Comparison of ENCODE assay signal across 1 cellular context in genomic region chr17:40015005-40015997, GRCh38.
TF ChIP-seq lines count a peak whose summit lies in the region.

TSS of gene CSF3 (plus strand) at chr17:40015440. CDS start at chr17:40015475, 35 bp downstream.

TF ChIP-seq in GM12878, 131 proteins besides CTCF, POLR2A, EP300 and RAD21 (continued from another document):
- TF ChIP-seq ZNF592 (IDR thresholded peaks at IDR 0.05) = no peak
- TF ChIP-seq KLF5 (IDR thresholded peaks at IDR 0.05; ENCODE audit: partially characterized antibody) = no peak
- TF ChIP-seq BCL11A (IDR thresholded peaks at IDR 0.05; ENCODE audit: low read depth, low read length) = no peak
- no peak for TF ChIP-seq TCF7 (IDR thresholded peaks at IDR 0.05; ENCODE audit: borderline replicate concordance)
- TF ChIP-seq MEF2B (IDR thresholded peaks at IDR 0.05; ENCODE audit: partially characterized antibody, poor library complexity, severe bottlenecking) = no peak
- no peak for TF ChIP-seq ZZZ3 (IDR thresholded peaks at IDR 0.05; ENCODE audit: control insufficient read depth, insufficient read length, low read depth)
- no peak for TF ChIP-seq ATF3 (IDR thresholded peaks at IDR 0.05; ENCODE audit: borderline replicate concordance, extremely low read depth, low read depth, low read length)
- no peak for TF ChIP-seq REST (IDR thresholded peaks at IDR 0.05; ENCODE audit: low read depth, low read length)
- no peak for TF ChIP-seq NR2C2 (IDR thresholded peaks at IDR 0.05; ENCODE audit: borderline replicate concordance, control insufficient read depth, insufficient read length, low read depth)
- TF ChIP-seq ZBTB33 (IDR thresholded peaks at IDR 0.05) = no peak
- TF ChIP-seq RELA (IDR thresholded peaks at IDR 0.05; ENCODE audit: borderline replicate concordance, partially characterized antibody) = no peak
- no peak for TF ChIP-seq MYC (IDR thresholded peaks at IDR 0.05; ENCODE audit: insufficient read depth, insufficient read length, insufficient replicate concordance, low read length, severe bottlenecking)
- no peak for TF ChIP-seq TBL1XR1 (IDR thresholded peaks at IDR 0.05; ENCODE audit: low read depth, low read length)
- TF ChIP-seq SUZ12 (IDR thresholded peaks at IDR 0.05; ENCODE audit: unreplicated experiment) = no peak
- no peak for TF ChIP-seq FOS (IDR thresholded peaks at IDR 0.05; ENCODE audit: borderline replicate concordance, extremely low read depth, insufficient read length)
TF ChIP-seq in GM12878: peak in this region for 0.
